1 cellular context compared by ENCODE assay signal in the genomic region with DNA sequence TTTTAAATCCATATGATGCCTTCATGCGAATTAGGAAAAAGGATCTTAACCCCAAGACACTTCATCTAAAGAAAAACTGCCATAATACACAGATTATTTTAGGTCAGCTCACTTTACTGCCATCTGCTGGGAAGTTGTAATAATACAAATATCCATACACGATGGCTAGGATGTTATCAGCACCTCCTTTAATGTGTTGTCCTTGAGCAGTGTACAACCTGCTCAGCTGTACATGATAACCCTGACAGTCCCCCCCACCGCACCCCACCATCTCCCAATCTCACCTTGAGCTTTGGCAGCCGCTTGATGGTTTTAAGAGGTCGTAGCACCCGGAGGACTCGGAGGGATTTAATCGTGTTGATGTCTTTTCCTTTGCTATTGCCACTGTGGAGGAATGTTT.
TF ChIP-seq lines count a peak whose summit lies in the region.

No MANE protein-coding gene starts in this region.

TF ChIP-seq in GM23338, 12 proteins besides CTCF, POLR2A, EP300 and RAD21 (continued from another document):
- TF ChIP-seq, protein P1, sequence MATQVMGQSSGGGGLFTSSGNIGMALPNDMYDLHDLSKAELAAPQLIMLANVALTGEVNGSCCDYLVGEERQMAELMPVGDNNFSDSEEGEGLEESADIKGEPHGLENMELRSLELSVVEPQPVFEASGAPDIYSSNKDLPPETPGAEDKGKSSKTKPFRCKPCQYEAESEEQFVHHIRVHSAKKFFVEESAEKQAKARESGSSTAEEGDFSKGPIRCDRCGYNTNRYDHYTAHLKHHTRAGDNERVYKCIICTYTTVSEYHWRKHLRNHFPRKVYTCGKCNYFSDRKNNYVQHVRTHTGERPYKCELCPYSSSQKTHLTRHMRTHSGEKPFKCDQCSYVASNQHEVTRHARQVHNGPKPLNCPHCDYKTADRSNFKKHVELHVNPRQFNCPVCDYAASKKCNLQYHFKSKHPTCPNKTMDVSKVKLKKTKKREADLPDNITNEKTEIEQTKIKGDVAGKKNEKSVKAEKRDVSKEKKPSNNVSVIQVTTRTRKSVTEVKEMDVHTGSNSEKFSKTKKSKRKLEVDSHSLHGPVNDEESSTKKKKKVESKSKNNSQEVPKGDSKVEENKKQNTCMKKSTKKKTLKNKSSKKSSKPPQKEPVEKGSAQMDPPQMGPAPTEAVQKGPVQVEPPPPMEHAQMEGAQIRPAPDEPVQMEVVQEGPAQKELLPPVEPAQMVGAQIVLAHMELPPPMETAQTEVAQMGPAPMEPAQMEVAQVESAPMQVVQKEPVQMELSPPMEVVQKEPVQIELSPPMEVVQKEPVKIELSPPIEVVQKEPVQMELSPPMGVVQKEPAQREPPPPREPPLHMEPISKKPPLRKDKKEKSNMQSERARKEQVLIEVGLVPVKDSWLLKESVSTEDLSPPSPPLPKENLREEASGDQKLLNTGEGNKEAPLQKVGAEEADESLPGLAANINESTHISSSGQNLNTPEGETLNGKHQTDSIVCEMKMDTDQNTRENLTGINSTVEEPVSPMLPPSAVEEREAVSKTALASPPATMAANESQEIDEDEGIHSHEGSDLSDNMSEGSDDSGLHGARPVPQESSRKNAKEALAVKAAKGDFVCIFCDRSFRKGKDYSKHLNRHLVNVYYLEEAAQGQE (IDR thresholded peaks at IDR 0.05; ENCODE audit: unreplicated experiment) = no peak
- no peak for TF ChIP-seq STAT1 (IDR thresholded peaks at IDR 0.05; ENCODE audit: unreplicated experiment)
